15 cellular contexts compared by ENCODE assay signal in the genomic region with DNA sequence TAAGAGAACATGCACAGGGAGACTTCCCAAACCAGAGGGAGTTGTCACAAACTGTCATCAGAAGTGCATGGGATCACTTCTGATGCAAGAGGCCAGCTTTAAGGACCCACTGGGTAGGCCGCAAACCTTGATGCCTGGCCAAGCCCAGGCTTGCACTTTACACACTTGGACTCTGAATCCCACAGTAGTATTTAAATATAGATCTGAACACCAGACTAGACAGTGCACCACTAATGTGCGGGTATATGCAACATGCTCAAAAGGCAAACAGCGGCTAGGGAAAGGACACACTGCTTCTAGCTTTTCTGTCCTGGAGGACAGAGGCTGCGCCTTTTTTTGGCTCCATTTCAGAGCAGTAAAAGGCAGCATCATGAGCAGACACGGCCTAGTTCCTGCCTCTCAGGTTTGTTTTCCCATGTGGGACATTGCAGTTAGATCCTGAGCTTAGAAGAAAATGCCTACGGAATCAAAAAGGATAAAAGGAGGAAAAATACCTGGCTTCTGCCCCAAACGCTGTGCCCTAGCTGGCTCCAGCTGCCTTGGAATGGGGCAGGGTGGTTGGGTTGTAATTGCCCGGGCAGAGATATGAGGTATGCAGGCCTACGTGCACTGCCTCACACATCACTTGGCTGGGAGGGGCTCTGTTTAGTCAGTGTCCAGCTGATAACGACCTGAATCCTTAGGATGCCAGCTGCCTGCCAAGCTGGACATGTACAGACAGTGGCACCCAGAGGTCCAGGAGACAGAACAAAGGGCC.
DNase-seq lines count a peak whose midpoint lies in the region; ATAC-seq and TF ChIP-seq lines count a peak whose summit lies in the region.
"Had no signal": no experiment of that assay in that cellular context is flagged by ENCODE, and none has a peak within 500 bp of the region (broad histone marks: within the 10 kb centered on the region; RNA-seq: fewer than 3 reads in every experiment).

No MANE protein-coding gene starts in this region.

- CTCF ChIA-PET in mammary epithelial cell (lab: Charles Lee; ENCODE audit: low non-redundant PET) = interaction anchor here (0.6 to 0.7 kb wide), 2 partner anchors 25 to 63 kb away, joined by 3 to 4 read pairs; no protein-coding TSS in a partner anchor

- H2AFZ ChIP-seq in mammary epithelial cell (ENCODE audit: low read depth, low read length) = peak overlapping the region; percentile 46

- H4K20me1 ChIP-seq in mammary epithelial cell (ENCODE audit: insufficient read depth, low read length) = no peaks in the 10 kb centered on the region

- H3K36me3 Mint-ChIP-seq in progenitor cell of endocrine pancreas (ENCODE audit: insufficient read depth) = no peaks in the 10 kb centered on the region
- H3K36me3 Mint-ChIP-seq: CD4-positive, CD25-positive, alpha-beta regulatory T cell; memory B cell had no signal

- TF ChIP-seq CTCF in mammary epithelial cell (conservative IDR thresholded peaks at IDR 0.05 in 1 of 2, IDR thresholded peaks at IDR 0.05 in 1 of 2; ENCODE audit: extremely low read depth in 1 of 2, insufficient read depth in 1 of 2, low read depth in 1 of 2, low read length in 2 of 2) (no peak), transverse colon (IDR thresholded peaks at IDR 0.05) (no peak), progenitor cell of endocrine pancreas (IDR thresholded peaks at IDR 0.05; ENCODE audit: unreplicated experiment) (no peak)

- intact Hi-C loops in mammary epithelial cell (cut with micrococcal nuclease) = loop anchor here (1.0 to 5.0 kb wide), 4 partner anchors 8 to 192 kb away; no protein-coding TSS in a partner anchor
- intact Hi-C loops in left colon (cut with DNase I, micrococcal nuclease) = no loop called here
- intact Hi-C loops in transverse colon (cut with DNase I; ENCODE audit: low total_unique reads) = no loop called here

- TF ChIP-seq POLR2A in transverse colon (IDR thresholded peaks at IDR 0.05) = peak; percentile 14

- H3K9ac ChIP-seq in mammary epithelial cell (ENCODE audit: insufficient read depth, low read length) = peak overlapping the region; percentile 56

- H3K4me1 Mint-ChIP-seq in progenitor cell of endocrine pancreas (ENCODE audit: low read depth) = peaks cover 10% of the 10 kb centered on the region
- H3K4me1 Mint-ChIP-seq: CD4-positive, CD25-positive, alpha-beta regulatory T cell; memory B cell had no signal

- dilution Hi-C loops in mammary epithelial cell (cut with HindIII; ENCODE audit: low sequenced_read_pairs) = no loop called here

- H3K9me3 ChIP-seq in mammary epithelial cell (replicated peaks; ENCODE audit: insufficient read depth, low read length) (no peaks in the 10 kb centered on the region), transverse colon (no peaks in the 10 kb centered on the region)
- H3K9me3 ChIP-seq: ascending aorta, pancreas had no signal

- no peaks in the 10 kb centered on the region for H3K27me3 ChIP-seq in mammary epithelial cell (ENCODE audit: insufficient read depth, low read length)
- no peaks in the 10 kb centered on the region for H3K27me3 ChIP-seq in transverse colon
- H3K27me3 ChIP-seq: ascending aorta, pancreas had no signal

- peak overlapping the region; percentile 66 for H3K4me2 ChIP-seq in mammary epithelial cell (ENCODE audit: insufficient read depth, low read depth, low read length)

- TF ChIP-seq EP300 in transverse colon (IDR thresholded peaks at IDR 0.05; ENCODE audit: low read depth) = no peak

- H3K79me2 ChIP-seq in mammary epithelial cell (ENCODE audit: insufficient read depth, low read length) = no peaks in the 10 kb centered on the region

- in situ Hi-C loops in mammary epithelial cell (cut with MboI; ENCODE audit: low sequenced_read_pairs in 2 of 2) (no loop called here), transverse colon (cut with MboI; ENCODE audit: low pct_ligation_motif_present in 1 of 4, low pct_unique_long_range_greater_than_20kb in 1 of 4, low sequenced_read_pairs in 3 of 4) (no loop called here)

- H3K9me3 Mint-ChIP-seq in progenitor cell of endocrine pancreas (ENCODE audit: low read depth) = no peaks in the 10 kb centered on the region
- H3K9me3 Mint-ChIP-seq: memory B cell had no signal

- peaks cover 41% of the 10 kb centered on the region for H3K4me1 ChIP-seq in mammary epithelial cell (ENCODE audit: insufficient read depth, low read length)
- peaks cover 3 to 31% (median 21%) of the 10 kb centered on the region in 4 donors for H3K4me1 ChIP-seq in transverse colon
- H3K4me1 ChIP-seq: ascending aorta, pancreas had no signal

- no peak overlapping the region for H3K4me3 Mint-ChIP-seq in progenitor cell of endocrine pancreas (ENCODE audit: low read depth)
- H3K4me3 Mint-ChIP-seq: CD4-positive, CD25-positive, alpha-beta regulatory T cell; memory B cell had no signal

- peak; percentile 79 for ATAC-seq in left colon
- no peak for ATAC-seq in GM21367 (IDR thresholded peaks at IDR 0.05; ENCODE audit: unreplicated experiment)

- H3K36me3 ChIP-seq in mammary epithelial cell (ENCODE audit: insufficient read depth, low read length) (no peaks in the 10 kb centered on the region), transverse colon (no peaks in the 10 kb centered on the region)
- H3K36me3 ChIP-seq: ascending aorta, pancreas had no signal

- H3K4me3 ChIP-seq in mammary epithelial cell (replicated peaks in 1 of 3; ENCODE audit: insufficient read depth in 1 of 3, low read depth in 2 of 3, low read length in 3 of 3) = peak overlapping the region in 1 of 3 experiments; percentile 17
- no peak overlapping the region for H3K4me3 ChIP-seq in transverse colon
- H3K4me3 ChIP-seq: ascending aorta, pancreas had no signal

- WGBS in mammary epithelial cell (ENCODE audit: low coverage, missing lambda C conversion rate) = 20% methylated on average over 10 of the region's 10 CpGs
- 49 to 52% methylated on average over 5 to 10 of the region's 10 CpGs for WGBS in transverse colon (ENCODE audit: low coverage in 1 of 2), 2 donors

- BruUV-seq in mammary epithelial cell (replicated peaks; lab: Mats Ljungman, UMichigan) = TSS peak; percentile 75

- H3K27me3 Mint-ChIP-seq in progenitor cell of endocrine pancreas = no peaks in the 10 kb centered on the region
- H3K27me3 Mint-ChIP-seq: CD4-positive, CD25-positive, alpha-beta regulatory T cell; memory B cell had no signal

- DNase-seq in NCI-H526 (lab: John Stamatoyannopoulos, UW) = peak; percentile 11 to 66
- DNase-seq in mammary epithelial cell = peak; percentile 98
- DNase-seq in left colon = peak; percentile 82 to 88
- DNase-seq in transverse colon = peak; percentile 65
- no peak for DNase-seq in stimulated activated CD4-positive, alpha-beta T cell treated with anti-CD3 and anti-CD28 coated beads, Interleukin-4, amount 100 ng/mL, for 24 hours
- no peak for DNase-seq in progenitor cell of endocrine pancreas (ENCODE audit: low spot score, unreplicated experiment)
- no peak for DNase-seq in DMS79 treated with DMSO at 0.1 percent for 48 hours (lab: John Stamatoyannopoulos, UW)
- DNase-seq: activated CD4-positive, alpha-beta T cell treated with anti-CD3 and anti-CD28 coated beads for 1 hour; CD4-positive, CD25-positive, alpha-beta regulatory T cell; KBM-7; NCI-H1930; pancreas had no signal

- no peak overlapping the region for H3K27ac Mint-ChIP-seq in progenitor cell of endocrine pancreas
- H3K27ac Mint-ChIP-seq: CD4-positive, CD25-positive, alpha-beta regulatory T cell; memory B cell had no signal

- H3K27ac ChIP-seq in mammary epithelial cell (ENCODE audit: insufficient read depth, low read depth, low read length) (peak overlapping the region; percentile 85), transverse colon (peak overlapping the region; percentile 46 to 76 (median 70))
- H3K27ac ChIP-seq: ascending aorta, pancreas had no signal

Comparison
In these comparisons a context has a peak if more than half of its experiments do, and no peak if none do; other contexts are left out.
1. DNase-seq: peak in NCI-H526 (2 of 2), mammary epithelial cell (single experiment), left colon (2 of 2) and transverse colon (single experiment); none in stimulated activated CD4-positive, alpha-beta T cell treated with anti-CD3 and anti-CD28 coated beads, Interleukin-4, amount 100 ng/mL, for 24 hours (single experiment), progenitor cell of endocrine pancreas (single experiment) and DMS79 treated with DMSO at 0.1 percent for 48 hours (single experiment).